ENCODE assay signal across 31 cellular contexts in the genomic region with DNA sequence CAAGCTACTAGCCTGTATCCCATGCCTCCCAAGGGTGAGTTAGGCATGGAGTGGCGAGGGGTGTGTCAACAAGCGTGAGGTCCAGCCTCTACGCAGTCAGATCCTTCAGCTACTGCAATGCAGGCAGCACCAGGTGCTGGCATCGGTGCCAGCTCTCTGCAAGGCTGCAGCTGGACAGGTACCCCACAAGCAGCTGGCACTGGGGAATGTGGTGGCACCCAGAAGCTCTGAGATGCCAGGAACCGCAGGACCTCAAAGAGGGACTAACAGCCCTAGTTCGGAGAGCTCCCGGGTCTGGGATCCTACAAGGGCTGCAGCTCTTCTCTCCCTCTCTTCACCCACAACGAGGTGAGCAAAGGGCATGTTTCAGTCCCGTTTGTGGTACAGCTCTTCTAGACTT.
"Had no signal": no experiment of that assay in that cellular context is flagged by ENCODE, and none has a peak within 500 bp of the region (broad histone marks: within the 10 kb centered on the region; RNA-seq: fewer than 3 reads in every experiment).

No MANE protein-coding gene starts in this region.

- H3K27me3 Mint-ChIP-seq: activated naive CD8-positive, alpha-beta T cell treated with anti-CD3 and anti-CD28 coated beads, Interleukin-2, amount 10 ng/mL, durations not matched to agents 7 days and 5 days had no signal

- H3K4me1 Mint-ChIP-seq: activated naive CD8-positive, alpha-beta T cell treated with anti-CD3 and anti-CD28 coated beads, Interleukin-2, amount 10 ng/mL, durations not matched to agents 7 days and 5 days; WTC11 had no signal

- H3K4me3 ChIP-seq: adrenal gland, ascending aorta, body of pancreas, K562, SJCRH30 had no signal

- H3K36me3 Mint-ChIP-seq: activated naive CD8-positive, alpha-beta T cell treated with anti-CD3 and anti-CD28 coated beads, Interleukin-2, amount 10 ng/mL, durations not matched to agents 7 days and 5 days; WTC11 had no signal

- DNase-seq: activated CD4-positive, alpha-beta T cell treated with anti-CD3 and anti-CD28 coated beads for 48 hours; activated CD4-positive, alpha-beta T cell treated with anti-CD3 and anti-CD28 coated beads, Interleukin-2, amount 50 U/mL, for 4 hours; activated CD4-positive, CD25-positive, alpha-beta regulatory T cell treated with anti-CD3 and anti-CD28 coated beads, Interleukin-2, amount 50 U/mL, for 72 hours; activated CD8-positive, alpha-beta memory T cell treated with anti-CD3 and anti-CD28 coated beads, Interleukin-2, amount 50 U/mL, for 48 hours; activated CD8-positive, alpha-beta T cell treated with anti-CD3 and anti-CD28 coated beads, Interleukin-2, amount 10 ng/mL, durations not matched to agents 7 days and 5 days; activated naive CD4-positive, alpha-beta T cell treated with anti-CD3 and anti-CD28 coated beads, Interleukin-2, amount 50 U/mL, for 16 hours; activated naive CD8-positive, alpha-beta T cell treated with anti-CD3 and anti-CD28 coated beads, Interleukin-2, amount 10 ng/mL, durations not matched to agents 7 days and 5 days; activated T-cell treated with anti-CD3 and anti-CD28 coated beads, Interleukin-2, amount 50 U/mL, for 1 hour; adrenal gland; body of pancreas; Kasumi-1; NCI-H1105 treated with DMSO at 0.1 percent for 48 hours; NCI-H1436 treated with DMSO at 0.1 percent for 48 hours; NCI-H187; NCI-H2081 treated with DMSO at 0.1 percent for 48 hours; NCI-H2171; NCI-H2227 treated with DMSO at 0.1 percent for 48 hours; NCI-H446 treated with DMSO at 0.1 percent for 48 hours; NCI-H524 treated with DMSO at 0.1 percent for 48 hours; NCI-H774; NK-92 treated with Interleukin-12 subunit alpha and Interleukin-12 subunit beta, amount 100 ng/mL, for 24 hours; OCI-M1; RPMI8226; SJCRH30; SK-N-SH; T-helper 9 cell had no signal

- FAIRE-seq: bronchial epithelial cell, K562 had no signal

- H3K27me3 ChIP-seq: adrenal gland, ascending aorta, body of pancreas, SJCRH30 had no signal

- ATAC-seq: activated CD8-positive, alpha-beta T cell treated with anti-CD3 and anti-CD28 coated beads, Interleukin-2, amount 10 ng/mL, durations not matched to agents 7 days and 5 days; body of pancreas; K562 had no signal

- H3K27ac ChIP-seq: adrenal gland, ascending aorta, body of pancreas, SJCRH30 had no signal

- H3K4me3 Mint-ChIP-seq: activated CD8-positive, alpha-beta T cell treated with anti-CD3 and anti-CD28 coated beads, Interleukin-2, amount 10 ng/mL, durations not matched to agents 7 days and 5 days; activated naive CD8-positive, alpha-beta T cell treated with anti-CD3 and anti-CD28 coated beads, Interleukin-2, amount 10 ng/mL, durations not matched to agents 7 days and 5 days; T-helper 1 cell treated with Interleukin-12 subunit alpha and Interleukin-12 subunit beta and Interleukin-4 antibody, amounts not matched to agents 30 μg/mL and 1 μg/mL, for 36 hours; WTC11 had no signal

- H3K27ac Mint-ChIP-seq: activated CD8-positive, alpha-beta T cell treated with anti-CD3 and anti-CD28 coated beads, Interleukin-2, amount 10 ng/mL, durations not matched to agents 7 days and 5 days; activated naive CD8-positive, alpha-beta T cell treated with anti-CD3 and anti-CD28 coated beads, Interleukin-2, amount 10 ng/mL, durations not matched to agents 7 days and 5 days; T-helper 1 cell treated with Interleukin-12 subunit alpha and Interleukin-12 subunit beta and Interleukin-4 antibody, amounts not matched to agents 30 μg/mL and 1 μg/mL, for 36 hours; WTC11 had no signal

- H3K9me3 Mint-ChIP-seq: T-helper 1 cell treated with Interleukin-12 subunit alpha and Interleukin-12 subunit beta and Interleukin-4 antibody, amounts not matched to agents 30 μg/mL and 1 μg/mL, for 36 hours; WTC11 had no signal
